Comparison of ENCODE assay signal across 16 cellular contexts in genomic region chr1:226730064-226730463, GRCh38. TPM values are rescaled to one million over a fixed set of nuclear protein-coding genes. Genes with fewer than 3 reads are reported as not detected.
DNase-seq lines count a peak whose midpoint lies in the region; ATAC-seq and TF ChIP-seq lines count a peak whose summit lies in the region.
"Had no signal": no experiment of that assay in that cellular context is flagged by ENCODE, and none has a peak within 500 bp of the region (broad histone marks: within the 10 kb centered on the region; RNA-seq: fewer than 3 reads in every experiment).

No MANE protein-coding gene starts in this region.

- intact Hi-C loops in heart right ventricle (cut with DNase I), result loop anchor here in 4 of 10 donors (10.0 kb wide), 3 partner anchors 75 to 95 kb away; no protein-coding TSS in a partner anchor
- intact Hi-C loops in left ventricle myocardium superior (cut with micrococcal nuclease), result no loop called here
- intact Hi-C loops in vagina (cut with DNase I), result loop anchor here (10.0 kb wide), 1 partner anchor 95 kb away; no protein-coding TSS in a partner anchor

- TF ChIP-seq CTCF in heart right ventricle (IDR thresholded peaks at IDR 0.05) (no peak), mesothelial cell of epicardium (IDR thresholded peaks at IDR 0.05; ENCODE audit: unreplicated experiment) (no peak), vagina (IDR thresholded peaks at IDR 0.05) (no peak), Peyer's patch (IDR thresholded peaks at IDR 0.05) (no peak)

- H3K4me3 ChIP-seq in heart right ventricle (no peak overlapping the region), vagina (no peak overlapping the region), Peyer's patch (no peak overlapping the region)
- H3K4me3 ChIP-seq: breast epithelium, left lung, tibial nerve had no signal

- no peaks in the 10 kb centered on the region for H3K27me3 Mint-ChIP-seq in activated T-helper 17 cell treated with anti-CD3 and anti-CD28 coated beads, Interleukin-2, amount 50 U/mL, for 72 hours
- H3K27me3 Mint-ChIP-seq in mesothelial cell of epicardium (ENCODE audit: low read depth), result no peaks in the 10 kb centered on the region

- H3K4me1 ChIP-seq in heart right ventricle (peaks cover 0 to 100% (median 76%) of the 10 kb centered on the region in 9 donors), vagina (peaks cover 95% of the 10 kb centered on the region), Peyer's patch (peaks cover 0 to 19% (median 16%) of the 10 kb centered on the region in 4 donors)

- peaks cover 0 to 62% (median 0%) of the 10 kb centered on the region in 9 donors for H3K36me3 ChIP-seq in heart right ventricle
- peaks cover 0 to 7% of the 10 kb centered on the region in 2 donors for H3K36me3 ChIP-seq in vagina
- peaks cover 0 to 5% (median 0%) of the 10 kb centered on the region in 3 donors for H3K36me3 ChIP-seq in Peyer's patch
- H3K36me3 ChIP-seq: breast epithelium had no signal

- peaks cover 100% of the 10 kb centered on the region for H3K36me3 Mint-ChIP-seq in activated T-helper 17 cell treated with anti-CD3 and anti-CD28 coated beads, Interleukin-2, amount 50 U/mL, for 72 hours (ENCODE audit: low read depth)
- H3K36me3 Mint-ChIP-seq in mesothelial cell of epicardium, result peaks cover 12% of the 10 kb centered on the region

- H3K4me1 Mint-ChIP-seq in activated T-helper 17 cell treated with anti-CD3 and anti-CD28 coated beads, Interleukin-2, amount 50 U/mL, for 72 hours, result peaks cover 67% of the 10 kb centered on the region
- H3K4me1 Mint-ChIP-seq in mesothelial cell of epicardium, result peaks cover 57% of the 10 kb centered on the region

- H3K27ac ChIP-seq in heart right ventricle (peak overlapping the region in 7 of 10 donors; percentile 3 to 58 (median 18)), vagina (peak overlapping the region; percentile 45), Peyer's patch (peak overlapping the region in 2 of 4 donors; percentile 4 to 33)
- H3K27ac ChIP-seq: breast epithelium, left lung had no signal

- DNase-seq in heart right ventricle, result no peak
- DNase-seq in left ventricle myocardium superior, result no peak
- no peak for DNase-seq in mesothelial cell of epicardium (ENCODE audit: low spot score in 2 of 2, unreplicated experiment in 2 of 2)
- DNase-seq in vagina (ENCODE audit: extremely low spot score in 2 of 2), result no peak
- no peak for DNase-seq in NCI-H1694 (lab: John Stamatoyannopoulos, UW)
- DNase-seq in Peyer's patch, result no peak
- DNase-seq in NCI-H526 (lab: John Stamatoyannopoulos, UW), result no peak
- DNase-seq: activated gamma-delta T cell treated with Interleukin-2 at 50 U/mL for 16 hours; DMS 273 treated with DMSO at 0.1 percent for 48 hours; effector CD4-positive, alpha-beta T cell; left lung; NCI-H187 had no signal

- H3K9me3 Mint-ChIP-seq in activated T-helper 17 cell treated with anti-CD3 and anti-CD28 coated beads, Interleukin-2, amount 50 U/mL, for 72 hours, result no peaks in the 10 kb centered on the region
- no peaks in the 10 kb centered on the region for H3K9me3 Mint-ChIP-seq in mesothelial cell of epicardium
- H3K9me3 Mint-ChIP-seq: nephron had no signal

- H3K27ac Mint-ChIP-seq in activated T-helper 17 cell treated with anti-CD3 and anti-CD28 coated beads, Interleukin-2, amount 50 U/mL, for 72 hours, result peak overlapping the region; percentile 92
- H3K27ac Mint-ChIP-seq in mesothelial cell of epicardium, result peak overlapping the region; percentile 50
- H3K27ac Mint-ChIP-seq: nephron had no signal

- 72 to 93% methylated on average over 1 of the region's 1 CpG for WGBS in heart right ventricle, 2 donors

- no peaks in the 10 kb centered on the region for H3K9me3 ChIP-seq in heart right ventricle
- no peaks in the 10 kb centered on the region for H3K9me3 ChIP-seq in vagina
- no peaks in the 10 kb centered on the region for H3K9me3 ChIP-seq in Peyer's patch
- H3K9me3 ChIP-seq: breast epithelium, left lung, tibial nerve had no signal

- TF ChIP-seq POLR2A in vagina (IDR thresholded peaks at IDR 0.05) (no peak), Peyer's patch (IDR thresholded peaks at IDR 0.05) (no peak)

- H3K4me3 Mint-ChIP-seq in activated T-helper 17 cell treated with anti-CD3 and anti-CD28 coated beads, Interleukin-2, amount 50 U/mL, for 72 hours, result peak overlapping the region; percentile 83
- H3K4me3 Mint-ChIP-seq in mesothelial cell of epicardium, result no peak overlapping the region
- H3K4me3 Mint-ChIP-seq: nephron had no signal

- ATAC-seq in heart right ventricle (no peak), left ventricle myocardium superior (no peak)
- ATAC-seq in activated T-helper 17 cell treated with anti-CD3 and anti-CD28 coated beads, Interleukin-2, amount 50 U/mL, for 72 hours (replicated peaks), result no peak
- ATAC-seq: left lung had no signal

- no peaks in the 10 kb centered on the region for H3K27me3 ChIP-seq in heart right ventricle
- no peaks in the 10 kb centered on the region for H3K27me3 ChIP-seq in vagina
- H3K27me3 ChIP-seq in Peyer's patch, result no peaks in the 10 kb centered on the region
- H3K27me3 ChIP-seq: breast epithelium, left lung, tibial nerve had no signal

RNA-seq across cellular contexts. Expression of gene ITPKB, which starts 9.0 kb away (rescaled TPM):
- total RNA-seq in heart right ventricle (10 to 100 TPM; 12.1 to 30.5 (median 16.6) TPM), left ventricle myocardium superior (19.5 TPM), mesothelial cell of epicardium (19.7 to 21.2 TPM (median 21.0 TPM) in 3 replicates), vagina (31.7 TPM), Peyer's patch (10 to 100 TPM in 3 of 4 donors, 1 to 10 TPM in 1; 9.5 to 36.3 (median 23.0) TPM)
- 10 to 100 TPM in 1 of 2 donors, 1 to 10 TPM in 1; 4.5 to 17.0 TPM for polyA plus RNA-seq in heart right ventricle
- 10 to 100 TPM; 30.1 to 39.2 TPM for total RNA-seq in activated T-helper 17 cell treated with anti-CD3 and anti-CD28 coated beads, Interleukin-2, amount 50 U/mL, for 72 hours
